ENCODE assay signal across 28 cellular contexts in the genomic region with DNA sequence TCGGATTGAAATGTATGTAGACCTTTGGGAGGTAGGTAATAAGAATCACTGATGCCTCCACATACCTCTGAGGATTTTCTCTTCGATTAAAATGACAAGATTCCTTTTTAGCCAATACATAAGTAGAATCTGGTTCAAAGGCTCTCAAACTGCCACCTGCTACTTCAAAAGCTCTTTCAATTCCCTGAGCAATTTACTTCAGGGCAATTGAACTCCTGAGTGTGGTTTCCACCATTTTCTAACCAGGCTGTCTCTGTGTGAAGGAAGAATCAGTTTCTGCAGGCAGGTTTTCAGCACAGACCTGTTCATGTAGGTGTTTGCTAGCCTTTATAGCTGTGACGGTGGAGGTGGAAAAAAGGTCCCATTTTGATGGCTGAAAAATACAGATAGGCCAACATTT. TPM values are rescaled to one million over a fixed set of nuclear protein-coding genes. Genes with fewer than 3 reads are reported as not detected.
"Had no signal": no experiment of that assay in that cellular context is flagged by ENCODE, and none has a peak within 500 bp of the region (broad histone marks: within the 10 kb centered on the region; RNA-seq: fewer than 3 reads in every experiment).

No MANE protein-coding gene starts in this region.

- H3K4me1 ChIP-seq: colonic mucosa, psoas muscle, spleen, tibial artery, upper lobe of right lung had no signal

- H3K9me3 ChIP-seq: colonic mucosa, neutrophil, psoas muscle, spleen, tibial artery, upper lobe of right lung had no signal

- H3K27ac ChIP-seq: colonic mucosa, neutrophil, psoas muscle, spleen, tibial artery, upper lobe of right lung had no signal

- H3K27me3 ChIP-seq: colonic mucosa had no signal

- H3K36me3 ChIP-seq: colonic mucosa, neutrophil, spleen, tibial artery, upper lobe of right lung had no signal

- DNase-seq: colonic mucosa; dermis blood vessel endothelial cell; erythroblast; foreskin melanocyte; head of caudate nucleus; hippocampal formation; left colon; left ventricle myocardium superior; mesenchymal stem cell; midbrain; naive B cell; nephron progenitor cell; psoas muscle; spleen; stimulated activated CD4-positive, alpha-beta T cell treated with anti-CD3 and anti-CD28 coated beads, Interleukin-15, amount 100 ng/mL, for 24 hours; stimulated activated CD4-positive, alpha-beta T cell treated with anti-CD3 and anti-CD28 coated beads, Interleukin-1b, Interleukin-23, amount 100 ng/mL, for 48 hours; stimulated activated CD4-positive, alpha-beta T cell treated with anti-CD3 and anti-CD28 coated beads, Interleukin-4, amount 100 ng/mL, for 24 hours; tibial artery; upper lobe of right lung had no signal

- H3K4me3 ChIP-seq: colonic mucosa, lung, psoas muscle, spleen, tibial artery, upper lobe of right lung had no signal

- ATAC-seq: left colon; left ventricle myocardium superior; psoas muscle; sciatic nerve; stimulated activated memory B cell treated with anti-CD40 and anti-IgM and Interleukin-4, amounts not matched to agents 10 μg/mL and 1 μg/mL and 100 μg/mL, for 72 hours; upper lobe of right lung had no signal

RNA-seq across cellular contexts. Expression of a gene that starts 18.2 kb away (rescaled TPM):
- total RNA-seq: endothelial cell of umbilical vein had no signal

RNA-seq across cellular contexts. Expression of a gene that starts 46.0 kb away (rescaled TPM):
- total RNA-seq: colonic mucosa, dermis blood vessel endothelial cell, endothelial cell of umbilical vein, kidney epithelial cell, left colon, left ventricle myocardium superior, lung, osteoblast, psoas muscle, sciatic nerve, skeletal muscle tissue, spleen, temporal lobe, upper lobe of right lung had no signal
